8 cellular contexts compared by ENCODE assay signal in genomic region chr10:99548041-99548530, GRCh38. TPM values are rescaled to one million over a fixed set of nuclear protein-coding genes. Genes with fewer than 3 reads are reported as not detected.
A peak's percentile ranks its signal among the peaks of the same experiment; 100 is the strongest.
DNase-seq lines count a peak whose midpoint lies in the region; ATAC-seq and TF ChIP-seq lines count a peak whose summit lies in the region.

No MANE protein-coding gene starts in this region.

- peak; percentile 11 to 32 for DNase-seq in AML-193 (lab: John Stamatoyannopoulos, UW)
- DNase-seq in RPMI7951 (ENCODE audit: low read depth), result peak; percentile 74
- DNase-seq in kidney epithelial cell (ENCODE audit: low read depth), result no peak
- DNase-seq in NCI-H2171 treated with DMSO at 0.1 percent for 48 hours (lab: John Stamatoyannopoulos, UW), result no peak
- no peak for DNase-seq in NCI-H146 treated with DMSO at 0.1 percent for 48 hours (lab: John Stamatoyannopoulos, UW; ENCODE audit: unreplicated experiment)
- DNase-seq in C1 segment of cervical spinal cord (lab: John Stamatoyannopoulos, UW), result no peak

- peak; percentile 10 for TF ChIP-seq CTCF in kidney epithelial cell (IDR thresholded peaks at IDR 0.05; ENCODE audit: insufficient read depth, low read length, poor library complexity, severe bottlenecking)

- H3K27me3 ChIP-seq in kidney epithelial cell (ENCODE audit: control insufficient read depth, insufficient read depth, low read length), result peaks cover 32% of the 10 kb centered on the region

- H3K4me3 ChIP-seq in kidney epithelial cell (ENCODE audit: low read depth, low read length), result no peak overlapping the region

- ATAC-seq in GM18867 (IDR thresholded peaks at IDR 0.05; ENCODE audit: unreplicated experiment) (peak; percentile 63), GM21515 (IDR thresholded peaks at IDR 0.05; ENCODE audit: unreplicated experiment) (no peak)

- no peaks in the 10 kb centered on the region for H3K36me3 ChIP-seq in kidney epithelial cell (ENCODE audit: control insufficient read depth, insufficient read depth, low read length)

RNA-seq across cellular contexts. Expression of gene NKX2-3, which starts 15.3 kb away (rescaled TPM):
- total RNA-seq in RPMI7951 (2014; rRNA removed; shearing (Covaris generic)), result 0.59 TPM in 1 of 2 replicates, not detected in the other
- not detected in 2 replicates for total RNA-seq in kidney epithelial cell

Comparison
In these comparisons a context has a peak if more than half of its experiments do, and no peak if none do; other contexts are left out.
1. DNase-seq: peak in AML-193 (2 of 2) and RPMI7951 (single experiment); none in kidney epithelial cell (single experiment), NCI-H2171 treated with DMSO at 0.1 percent for 48 hours (single experiment), NCI-H146 treated with DMSO at 0.1 percent for 48 hours (single experiment) and C1 segment of cervical spinal cord (0 of 14).